21 cellular contexts compared by ENCODE assay signal in genomic region chr17:58312824-58313223, GRCh38. TPM values are rescaled to one million over a fixed set of nuclear protein-coding genes. Genes with fewer than 3 reads are reported as not detected.
DNase-seq lines count a peak whose midpoint lies in the region; ATAC-seq, FAIRE-seq and TF ChIP-seq lines count a peak whose summit lies in the region.
"Had no signal": no experiment of that assay in that cellular context is flagged by ENCODE, and none has a peak within 500 bp of the region (broad histone marks: within the 10 kb centered on the region; RNA-seq: fewer than 3 reads in every experiment).

No MANE protein-coding gene starts in this region.

- peaks cover 10% of the 10 kb centered on the region for H3K27me3 ChIP-seq in foreskin keratinocyte
- H3K27me3 ChIP-seq: tibial artery had no signal

- peak overlapping the region; percentile 6 for H3K27ac Mint-ChIP-seq in T-helper 17 cell
- H3K27ac Mint-ChIP-seq in activated CD4-positive, alpha-beta T cell treated with anti-CD3 and anti-CD28 coated beads for 36 hours, result no peak overlapping the region

- CTCF ChIA-PET in HEK293 (lab: Yijun Ruan, JAX), result interaction anchor here (3.6 to 8.0 kb wide), 2 partner anchors 9 to 137 kb away, joined by 26 to 189 read pairs; no protein-coding TSS in a partner anchor
- CTCF ChIA-PET in activated CD4-positive, alpha-beta T cell treated with anti-CD3 and anti-CD28 coated beads for 36 hours (lab: Charles Lee), result interaction anchor here (0.7 to 1.4 kb wide), 5 partner anchors 32 to 154 kb away, joined by 3 to 8 read pairs (median 3); partner anchors contain the start of gene RNF43

- H3K4me1 ChIP-seq in HEK293 (ENCODE audit: control insufficient read depth, insufficient read depth, low read length) (peaks cover 8% of the 10 kb centered on the region), foreskin keratinocyte (no peaks in the 10 kb centered on the region)
- H3K4me1 ChIP-seq: tibial artery had no signal

- FAIRE-seq in G401.6 (lab: Jason Lieb, UNC), result peak; percentile 27
- FAIRE-seq: astrocyte, H54, TTC549 had no signal

- no peak overlapping the region for H3K4me3 ChIP-seq in HEK293 (ENCODE audit: low read depth, low read length)
- H3K4me3 ChIP-seq: tibial artery had no signal

- ATAC-seq in T-helper 17 cell (no peak), foreskin keratinocyte (no peak)
- ATAC-seq in activated CD4-positive, alpha-beta T cell treated with anti-CD3 and anti-CD28 coated beads for 36 hours, result no peak
- ATAC-seq: Right ventricle myocardium inferior; stimulated activated naive CD8-positive, alpha-beta T cell treated with anti-CD3 and anti-CD28 coated beads, Interleukin-15, Interleukin-2, amounts not matched to agents 100 U/mL and 50 U/mL, for 24 hours had no signal

- DNase-seq in T-helper 17 cell, result no peak
- DNase-seq in foreskin keratinocyte, result no peak
- DNase-seq in KBM-7, result no peak
- DNase-seq in DMS 273 (lab: John Stamatoyannopoulos, UW; ENCODE audit: unreplicated experiment), result no peak
- no peak for DNase-seq in activated CD4-positive, alpha-beta T cell treated with anti-CD3 and anti-CD28 coated beads for 36 hours
- DNase-seq: activated CD4-positive, alpha-beta T cell treated with anti-CD3 and anti-CD28 coated beads for 48 hours; activated naive CD4-positive, alpha-beta T cell; effector memory CD4-positive, alpha-beta T cell; stimulated activated CD4-positive, alpha-beta T cell treated with anti-CD3 and anti-CD28 coated beads, Interleukin-4, amount 100 ng/mL, for 1 hour; stimulated activated naive CD8-positive, alpha-beta T cell treated with anti-CD3 and anti-CD28 coated beads, Interleukin-15, Interleukin-2, amounts not matched to agents 100 U/mL and 50 U/mL, for 24 hours had no signal

- H3K27me3 Mint-ChIP-seq in T-helper 17 cell, result no peaks in the 10 kb centered on the region
- H3K27me3 Mint-ChIP-seq in activated CD4-positive, alpha-beta T cell treated with anti-CD3 and anti-CD28 coated beads for 36 hours, result no peaks in the 10 kb centered on the region

- H3K36me3 ChIP-seq in HEK293 (ENCODE audit: control insufficient read depth in 2 of 2, insufficient read depth in 1 of 2, low read length in 2 of 2), result no peaks in the 10 kb centered on the region

- TF ChIP-seq CTCF in HEK293 (tag by site-specific recombination; IDR thresholded peaks at IDR 0.05) (no peak), foreskin keratinocyte (conservative IDR thresholded peaks at IDR 0.05) (peak; percentile 37)

- H3K9me3 ChIP-seq in HEK293 (ENCODE audit: control insufficient read depth, insufficient read depth, low read depth, low read length) (no peaks in the 10 kb centered on the region), T-helper 17 cell (ENCODE audit: control insufficient read depth, low read length, poor library complexity, severe bottlenecking) (no peaks in the 10 kb centered on the region)
- H3K9me3 ChIP-seq: tibial artery had no signal

- H3K27ac ChIP-seq in HEK293 (ENCODE audit: extremely low read depth, low read depth, low read length) (no peak overlapping the region), foreskin keratinocyte (no peak overlapping the region)
- H3K27ac ChIP-seq: tibial artery had no signal

- H3K4me1 Mint-ChIP-seq in T-helper 17 cell, result peaks cover 7% of the 10 kb centered on the region
- H3K4me1 Mint-ChIP-seq in activated CD4-positive, alpha-beta T cell treated with anti-CD3 and anti-CD28 coated beads for 36 hours, result peaks cover 9% of the 10 kb centered on the region

- H3K9me3 Mint-ChIP-seq in activated CD4-positive, alpha-beta T cell treated with anti-CD3 and anti-CD28 coated beads for 36 hours (ENCODE audit: low read depth), result no peaks in the 10 kb centered on the region

- POLR2A ChIA-PET in HEK293 (lab: Yijun Ruan, JAX), result interaction anchor here (0.6 kb wide), 1 partner anchor 32 kb away, joined by 3 read pairs; no protein-coding TSS in a partner anchor
- POLR2A ChIA-PET in activated CD4-positive, alpha-beta T cell treated with anti-CD3 and anti-CD28 coated beads for 36 hours (lab: Charles Lee), result interaction anchor here (0.7 kb wide), 1 partner anchor 39 kb away, joined by 3 read pairs; the partner anchor contains the start of gene SUPT4H1

- H3K36me3 Mint-ChIP-seq in T-helper 17 cell (ENCODE audit: low read depth), result no peaks in the 10 kb centered on the region
- H3K36me3 Mint-ChIP-seq in activated CD4-positive, alpha-beta T cell treated with anti-CD3 and anti-CD28 coated beads for 36 hours (ENCODE audit: low read depth), result peaks cover 2% of the 10 kb centered on the region

- intact Hi-C loops in activated CD4-positive, alpha-beta T cell treated with anti-CD3 and anti-CD28 coated beads for 36 hours (cut with DNase I, micrococcal nuclease), result loop anchor here in 1 of 2 experiments (10.0 kb wide), 1 partner anchor 692 kb away; no protein-coding TSS in a partner anchor

- peak overlapping the region; percentile 36 for H3K4me3 Mint-ChIP-seq in T-helper 17 cell
- no peak overlapping the region for H3K4me3 Mint-ChIP-seq in activated CD4-positive, alpha-beta T cell treated with anti-CD3 and anti-CD28 coated beads for 36 hours

- in situ Hi-C loops in KBM-7 (cut with MboI; ENCODE audit: low pct_unique_long_range_greater_than_20kb, low sequenced_read_pairs), result no loop called here

TF ChIP-seq in HEK293, 187 proteins besides CTCF, POLR2A, EP300 and RAD21:
- TF ChIP-seq ZNF654 (tag by site-specific recombination; IDR thresholded peaks at IDR 0.05; ENCODE audit: low read depth) (peak; percentile 23; the same call in 1 of the 2 replicates), AEBP2 (tag by site-specific recombination; IDR thresholded peaks at IDR 0.05; ENCODE audit: borderline replicate concordance) (no peak)
TF ChIP-seq in HEK293: peak in this region for 1.

RNA-seq across cellular contexts. Expression of gene TSPOAP1, which starts 15.8 kb away (rescaled TPM):
- 10 to 100 TPM; 30.5 to 32.8 TPM for total RNA-seq in T-helper 17 cell
- 0.37 and 0.74 TPM in 2 replicates for total RNA-seq in foreskin keratinocyte
- polyA plus RNA-seq in foreskin keratinocyte, result 0.32 and 0.39 TPM in 2 replicates
- total RNA-seq in activated CD4-positive, alpha-beta T cell treated with anti-CD3 and anti-CD28 coated beads for 36 hours, result 10 to 100 TPM; 11.8 to 12.4 TPM
- total RNA-seq: MCF 10A had no signal

RNA-seq across cellular contexts. Expression of gene MPO, which starts 32.1 kb away (rescaled TPM):
- total RNA-seq in T-helper 17 cell, result under 1 TPM in 1 of 2 donors, not detected in 1; 0.07 TPM
- not detected in 2 replicates for total RNA-seq in foreskin keratinocyte
- polyA plus RNA-seq in foreskin keratinocyte, result not detected in 2 replicates
- under 1 TPM in 1 of 2 experiments, not detected in 1; 0.07 TPM for total RNA-seq in activated CD4-positive, alpha-beta T cell treated with anti-CD3 and anti-CD28 coated beads for 36 hours
- total RNA-seq: astrocyte, Daoy, fibroblast of lung had no signal
- polyA plus RNA-seq: neural cell had no signal

RNA-seq across cellular contexts. Expression of gene SUPT4H1, which starts 39.2 kb away (rescaled TPM):
- total RNA-seq in T-helper 17 cell (10 to 100 TPM; 41.3 to 50.6 TPM), foreskin keratinocyte (70.1 and 73.0 TPM in 2 replicates)
- 118 and 127 TPM in 2 replicates for polyA plus RNA-seq in foreskin keratinocyte
- total RNA-seq in activated CD4-positive, alpha-beta T cell treated with anti-CD3 and anti-CD28 coated beads for 36 hours, result 100 to 1,000 TPM; 106 to 129 TPM
